Comparison of ENCODE assay signal across 3 cellular contexts in genomic region chr6:32008616-32009015, GRCh38. TPM values are rescaled to one million over a fixed set of nuclear protein-coding genes. Genes with fewer than 3 reads are reported as not detected.
"Had no signal": no experiment of that assay in that cellular context is flagged by ENCODE, and none has a peak within 500 bp of the region (broad histone marks: within the 10 kb centered on the region; RNA-seq: fewer than 3 reads in every experiment).

No MANE protein-coding gene starts in this region.

RNA-seq across cellular contexts. Expression of gene CYP21A2, which starts 29.6 kb away (rescaled TPM):
- total RNA-seq: activated CD8-positive, alpha-beta T cell treated with anti-CD3 and anti-CD28 coated beads, Interleukin-2, amount 10 ng/mL, durations not matched to agents 7 days and 5 days; dermis microvascular lymphatic vessel endothelial cell; pulmonary artery endothelial cell had no signal
